ENCODE assay signal across 27 cellular contexts in genomic region chr11:392102-392777, GRCh38. TPM values are rescaled to one million over a fixed set of nuclear protein-coding genes. Genes with fewer than 3 reads are reported as not detected.
DNase-seq lines count a peak whose midpoint lies in the region; ATAC-seq and TF ChIP-seq lines count a peak whose summit lies in the region.
"Had no signal": no experiment of that assay in that cellular context is flagged by ENCODE, and none has a peak within 500 bp of the region (broad histone marks: within the 10 kb centered on the region; RNA-seq: fewer than 3 reads in every experiment).

No MANE protein-coding gene starts in this region.

- H2BK5ac ChIP-seq in IMR-90 (ENCODE audit: low read depth, low read length, poor library complexity, severe bottlenecking), result peak overlapping the region; percentile 55

- no peak overlapping the region for H4K5ac ChIP-seq in IMR-90 (ENCODE audit: low read depth, low read length)

- no peak overlapping the region for H3K4me2 ChIP-seq in IMR-90 (ENCODE audit: low read depth, low read length)
- peak overlapping the region; percentile 85 for H3K4me2 ChIP-seq in smooth muscle cell
- H3K4me2 ChIP-seq: BLaER1, GM23338 had no signal

- H2AK5ac ChIP-seq in IMR-90 (ENCODE audit: low read depth, low read length), result peak overlapping the region; percentile 87; the same call in 1 of the 2 replicates

- H2BK15ac ChIP-seq in IMR-90 (ENCODE audit: low read depth, low read length), result no peak overlapping the region

- no peak overlapping the region for H4K8ac ChIP-seq in IMR-90 (ENCODE audit: low read depth in 2 of 2, low read length in 2 of 2)

- peaks cover 0 to 4% of the 10 kb centered on the region in 2 experiments; a peak in 1 of 4 replicates for H3K79me1 ChIP-seq in IMR-90 (ENCODE audit: low read depth in 1 of 2, low read length in 2 of 2)

- no peaks in the 10 kb centered on the region for H3K4me1 Mint-ChIP-seq in activated CD4-positive, alpha-beta T cell treated with anti-CD3 and anti-CD28 coated beads, Interleukin-2, amount 10 ng/mL, durations not matched to agents 24 days and 14 days

- H3K9ac ChIP-seq in IMR-90 (ENCODE audit: low read depth, low read length) (no peak overlapping the region), smooth muscle cell (ENCODE audit: low read depth) (no peak overlapping the region)
- H3K9ac ChIP-seq: BLaER1 had no signal

- H3K79me2 ChIP-seq in smooth muscle cell (ENCODE audit: low read depth), result no peaks in the 10 kb centered on the region

- H3K27me3 ChIP-seq in IMR-90 (ENCODE audit: control insufficient read depth, insufficient read depth, low read length), result peaks cover 8% of the 10 kb centered on the region; the same call in 1 of the 2 replicates
- H3K27me3 ChIP-seq in RWPE2 (ENCODE audit: insufficient read depth, poor library complexity, severe bottlenecking), result no peaks in the 10 kb centered on the region
- peaks cover 0 to 22% (median 0%) of the 10 kb centered on the region in 4 donors for H3K27me3 ChIP-seq in esophagus squamous epithelium
- no peaks in the 10 kb centered on the region for H3K27me3 ChIP-seq in smooth muscle cell (ENCODE audit: low read depth)
- H3K27me3 ChIP-seq: Peyer's patch had no signal

- H4K20me1 ChIP-seq in IMR-90 (ENCODE audit: insufficient read depth, low read length), result no peaks in the 10 kb centered on the region
- peaks cover 7% of the 10 kb centered on the region for H4K20me1 ChIP-seq in smooth muscle cell (ENCODE audit: low read depth)
- H4K20me1 ChIP-seq: BLaER1 had no signal

- H2BK120ac ChIP-seq in IMR-90 (ENCODE audit: low read depth, low read length), result no peak overlapping the region

- ATAC-seq in IMR-90 (ENCODE audit: low read depth) (no peak), RWPE2 (ENCODE audit: low read depth) (no peak)
- ATAC-seq: GM23338 had no signal

- H3K4me1 ChIP-seq in IMR-90 (ENCODE audit: control insufficient read depth, insufficient read depth, low read length), result peaks cover 21% of the 10 kb centered on the region
- peaks cover 12% of the 10 kb centered on the region for H3K4me1 ChIP-seq in RWPE2 (ENCODE audit: insufficient read depth, poor library complexity, severe bottlenecking)
- peaks cover 8 to 42% (median 19%) of the 10 kb centered on the region in 3 donors for H3K4me1 ChIP-seq in esophagus squamous epithelium
- peaks cover 17% of the 10 kb centered on the region for H3K4me1 ChIP-seq in smooth muscle cell (ENCODE audit: low read depth)
- H3K4me1 ChIP-seq: HAP-1 had no signal

- no peak overlapping the region for H3K27ac ChIP-seq in IMR-90 (ENCODE audit: insufficient read depth, low read length)
- peak overlapping the region; percentile 91 for H3K27ac ChIP-seq in RWPE2 (ENCODE audit: poor library complexity, severe bottlenecking)
- H3K27ac ChIP-seq in esophagus squamous epithelium, result peak overlapping the region; percentile 87 to 97 (median 95)
- no peak overlapping the region for H3K27ac ChIP-seq in smooth muscle cell (ENCODE audit: low read depth)
- H3K27ac ChIP-seq: BLaER1, Peyer's patch had no signal

- DNase-seq in IMR-90 (no peak), RWPE2 (ENCODE audit: low spot score) (no peak), esophagus squamous epithelium (lab: John Stamatoyannopoulos, UW) (no peak), smooth muscle cell (lab: John Stamatoyannopoulos, UW; ENCODE audit: unreplicated experiment) (no peak), NCI-H446 treated with DMSO at 0.1 percent for 48 hours (lab: John Stamatoyannopoulos, UW) (no peak), SW 1271 (lab: John Stamatoyannopoulos, UW) (no peak)
- no peak for DNase-seq in activated CD4-positive, alpha-beta T cell treated with anti-CD3 and anti-CD28 coated beads, Interleukin-2, amount 10 ng/mL, durations not matched to agents 24 days and 14 days
- DNase-seq: ACHN; CD4-positive, alpha-beta T cell; COR-L47; DMS 273 treated with DMSO at 0.1 percent for 48 hours; DMS79 treated with DMSO at 0.1 percent for 48 hours; MV-4-11; NCI-H1105 treated with DMSO at 0.1 percent for 48 hours; NCI-H1694; NCI-H2081; NCI-H2171; NCI-H345; NCI-H524 treated with DMSO at 0.1 percent for 48 hours; NCI-H82; Peyer's patch; Right ventricle myocardium superior had no signal

- intact Hi-C loops in IMR-90 (cut with micrococcal nuclease) (no loop called here), esophagus squamous epithelium (cut with DNase I) (no loop called here)
- intact Hi-C loops in activated CD4-positive, alpha-beta T cell treated with anti-CD3 and anti-CD28 coated beads, Interleukin-2, amount 10 ng/mL, durations not matched to agents 24 days and 14 days (cut with micrococcal nuclease), result no loop called here

- WGBS in IMR-90 (ENCODE audit: extremely low coverage in 2 of 2, insufficient read length in 1 of 2), 2 experiments, result 91% methylated on average over 15 of the region's 36 CpGs; no CpG with 5 or more reads in 1 of the 2 experiments
- WGBS in esophagus squamous epithelium, 2 donors, result 41% methylated on average over 6 of the region's 36 CpGs; no CpG with 5 or more reads in 1 of the 2 donors
- WGBS in smooth muscle cell (ENCODE audit: low lambda C conversion rate), result 86% methylated on average over 21 of the region's 36 CpGs

- no peaks in the 10 kb centered on the region for H3K36me3 ChIP-seq in IMR-90 (ENCODE audit: control insufficient read depth, insufficient read depth, low read length)
- peaks cover 17% of the 10 kb centered on the region for H3K36me3 ChIP-seq in RWPE2 (ENCODE audit: low read depth)
- peaks cover 0 to 9% (median 0%) of the 10 kb centered on the region in 3 donors for H3K36me3 ChIP-seq in esophagus squamous epithelium
- no peaks in the 10 kb centered on the region for H3K36me3 ChIP-seq in smooth muscle cell (ENCODE audit: low read depth)
- H3K36me3 ChIP-seq: BLaER1, HAP-1 had no signal

- H3K23ac ChIP-seq in IMR-90 (ENCODE audit: low read depth, low read length), result no peak overlapping the region

- H3K4me3 Mint-ChIP-seq in activated CD4-positive, alpha-beta T cell treated with anti-CD3 and anti-CD28 coated beads, Interleukin-2, amount 10 ng/mL, durations not matched to agents 24 days and 14 days, result no peak overlapping the region
- H3K4me3 Mint-ChIP-seq: CD4-positive, alpha-beta T cell; GM23338 had no signal

- no peak for TF ChIP-seq RAD21 in IMR-90 (IDR thresholded peaks at IDR 0.05; ENCODE audit: low read length)

- H3K4ac ChIP-seq in IMR-90 (ENCODE audit: low read depth, low read length), result peak overlapping the region; percentile 83; the same call in 1 of the 2 replicates

- no peaks in the 10 kb centered on the region for H3K36me3 Mint-ChIP-seq in activated CD4-positive, alpha-beta T cell treated with anti-CD3 and anti-CD28 coated beads, Interleukin-2, amount 10 ng/mL, durations not matched to agents 24 days and 14 days (ENCODE audit: low read depth)

- BruUV-seq in IMR-90 (replicated peaks; lab: Mats Ljungman, UMichigan), result no TSS peak

- no peak overlapping the region for H3K18ac ChIP-seq in IMR-90 (ENCODE audit: low read depth, low read length)

- H3F3A ChIP-seq in smooth muscle cell (ENCODE audit: low read depth), result no peaks in the 10 kb centered on the region

- H3K9me3 Mint-ChIP-seq in activated CD4-positive, alpha-beta T cell treated with anti-CD3 and anti-CD28 coated beads, Interleukin-2, amount 10 ng/mL, durations not matched to agents 24 days and 14 days, result no peaks in the 10 kb centered on the region

- H2BK20ac ChIP-seq in IMR-90 (ENCODE audit: low read depth, low read length), result no peak overlapping the region

- H3K4me3 ChIP-seq in IMR-90 (ENCODE audit: insufficient read depth, low read depth, low read length) (no peak overlapping the region), RWPE2 (ENCODE audit: severe bottlenecking) (no peak overlapping the region), esophagus squamous epithelium (peak overlapping the region; percentile 65 to 74 (median 68)), smooth muscle cell (no peak overlapping the region)
- H3K4me3 ChIP-seq: BLaER1, GM23338, HAP-1, Peyer's patch had no signal

- H2AK9ac ChIP-seq in IMR-90 (replicated peaks; ENCODE audit: low read depth, low read length, poor library complexity), result peak overlapping the region; percentile 37

- in situ Hi-C loops in IMR-90 (cut with MboI; ENCODE audit: low sequenced_read_pairs), result no loop called here

- peaks cover 3% of the 10 kb centered on the region for H3K9me1 ChIP-seq in IMR-90 (ENCODE audit: insufficient read depth, low read length)

- no peaks in the 10 kb centered on the region for H3K9me3 ChIP-seq in IMR-90 (ENCODE audit: control insufficient read depth, insufficient read depth, low read length)
- H3K9me3 ChIP-seq in RWPE2 (ENCODE audit: severe bottlenecking), result no peaks in the 10 kb centered on the region
- no peaks in the 10 kb centered on the region for H3K9me3 ChIP-seq in esophagus squamous epithelium
- H3K9me3 ChIP-seq in smooth muscle cell (replicated peaks; ENCODE audit: low read depth), result no peaks in the 10 kb centered on the region
- H3K9me3 ChIP-seq: HAP-1, Peyer's patch had no signal

- no peak for TF ChIP-seq CTCF in IMR-90 (conservative IDR thresholded peaks at IDR 0.05; ENCODE audit: low read depth, low read length)
- no peak for TF ChIP-seq CTCF in RWPE2 (IDR thresholded peaks at IDR 0.05; ENCODE audit: poor library complexity, severe bottlenecking)
- no peak for TF ChIP-seq CTCF in esophagus squamous epithelium (IDR thresholded peaks at IDR 0.05)
- no peak for TF ChIP-seq CTCF in smooth muscle cell (IDR thresholded peaks at IDR 0.05; ENCODE audit: borderline replicate concordance, insufficient read depth, poor library complexity, severe bottlenecking)

- no peak overlapping the region for H3K27ac Mint-ChIP-seq in activated CD4-positive, alpha-beta T cell treated with anti-CD3 and anti-CD28 coated beads, Interleukin-2, amount 10 ng/mL, durations not matched to agents 24 days and 14 days
- H3K27ac Mint-ChIP-seq: CD4-positive, alpha-beta T cell; GM23338 had no signal

- dilution Hi-C loops in IMR-90 (cut with HindIII; ENCODE audit: low sequenced_read_pairs, unreplicated experiment), result no loop called here

- no peak for TF ChIP-seq POLR2A in IMR-90 (IDR thresholded peaks at IDR 0.05; ENCODE audit: low read depth, low read length)
- TF ChIP-seq POLR2A in esophagus squamous epithelium (IDR thresholded peaks at IDR 0.05), result peak in 1 of 4 donors; percentile 40

- H3K14ac ChIP-seq in IMR-90 (replicated peaks; ENCODE audit: low read depth, low read length), result no peak overlapping the region

- H2AFZ ChIP-seq in IMR-90 (replicated peaks; ENCODE audit: low read length, poor library complexity), result no peak overlapping the region
- H2AFZ ChIP-seq in smooth muscle cell (ENCODE audit: low read depth), result no peak overlapping the region
- H2AFZ ChIP-seq: GM23338 had no signal

- POLR2A ChIA-PET in IMR-90 (lab: Charles Lee; ENCODE audit: unreplicated experiment), result interaction anchor here (1.3 kb wide), 1 partner anchor 15 kb away, joined by 4 read pairs; no protein-coding TSS in a partner anchor

- H3K27me3 Mint-ChIP-seq in activated CD4-positive, alpha-beta T cell treated with anti-CD3 and anti-CD28 coated beads, Interleukin-2, amount 10 ng/mL, durations not matched to agents 24 days and 14 days, result peaks cover 6% of the 10 kb centered on the region
- H3K27me3 Mint-ChIP-seq: CD4-positive, alpha-beta T cell had no signal

- CTCF ChIA-PET in IMR-90 (lab: Yijun Ruan, JAX), result no interaction called here

- no peak overlapping the region for H3K56ac ChIP-seq in IMR-90 (ENCODE audit: extremely low read depth, insufficient read depth, low read length)

- no peak overlapping the region for H4K91ac ChIP-seq in IMR-90 (ENCODE audit: insufficient read depth, low read depth, low read length)

RNA-seq across cellular contexts. Expression of gene PKP3, which starts 1.8 kb away (rescaled TPM):
- total RNA-seq in IMR-90 (2012; rRNA removed), result 1.4 and 2.2 TPM in 2 replicates
- 1.5 and 2.6 TPM in 2 replicates for polyA plus RNA-seq in IMR-90 (2012; rRNA removed)
- 2.0 TPM in 2 replicates for polyA plus RNA-seq in IMR-90 (2012; cell fraction: cytosol; rRNA removed)
- 2.4 and 8.5 TPM in 2 replicates for polyA plus RNA-seq in IMR-90 (2012; cell fraction: nucleus; rRNA removed; ENCODE audit: low replicate concordance)
- total RNA-seq in esophagus squamous epithelium, result 1,000 to 10,000 TPM in 1 of 4 donors, 100 to 1,000 TPM in 3; 314 to 1,016 (median 520) TPM
- 32.0 and 61.2 TPM in 2 replicates for total RNA-seq in smooth muscle cell
- polyA plus RNA-seq in smooth muscle cell, result 24.6 and 69.9 TPM in 2 replicates
- total RNA-seq in activated CD4-positive, alpha-beta T cell treated with anti-CD3 and anti-CD28 coated beads, Interleukin-2, amount 10 ng/mL, durations not matched to agents 24 days and 14 days, result not detected in 2 replicates
- total RNA-seq: OCI-LY7 had no signal

RNA-seq across cellular contexts. Expression of gene SIGIRR, which starts 22.6 kb away (rescaled TPM):
- total RNA-seq in IMR-90 (2012; rRNA removed) (9.4 and 10.9 TPM in 2 replicates), esophagus squamous epithelium (10 to 100 TPM; 15.5 to 35.1 (median 16.1) TPM), smooth muscle cell (15.3 and 18.3 TPM in 2 replicates)
- polyA plus RNA-seq in IMR-90 (2012; rRNA removed) (27.6 and 33.8 TPM in 2 replicates), smooth muscle cell (26.3 and 29.4 TPM in 2 replicates)
- 42.2 and 46.1 TPM in 2 replicates for polyA plus RNA-seq in IMR-90 (2012; cell fraction: cytosol; rRNA removed)
- polyA plus RNA-seq in IMR-90 (2012; cell fraction: nucleus; rRNA removed; ENCODE audit: low replicate concordance), result 45.4 and 109 TPM in 2 replicates
- total RNA-seq in activated CD4-positive, alpha-beta T cell treated with anti-CD3 and anti-CD28 coated beads, Interleukin-2, amount 10 ng/mL, durations not matched to agents 24 days and 14 days, result 40.7 and 42.7 TPM in 2 replicates

RNA-seq across cellular contexts. Expression of gene B4GALNT4, which starts 22.9 kb away (rescaled TPM):
- 5.2 and 6.1 TPM in 2 replicates for total RNA-seq in IMR-90 (2012; rRNA removed)
- 38.6 and 45.4 TPM in 2 replicates for polyA plus RNA-seq in IMR-90 (2012; rRNA removed)
- polyA plus RNA-seq in IMR-90 (2012; cell fraction: cytosol; rRNA removed), result 23.3 and 32.7 TPM in 2 replicates
- 324 and 637 TPM in 2 replicates for polyA plus RNA-seq in IMR-90 (2012; cell fraction: nucleus; rRNA removed; ENCODE audit: low replicate concordance)
- 1 to 10 TPM in 3 of 4 donors, under 1 TPM in 1; 0.97 to 7.9 (median 3.3) TPM for total RNA-seq in esophagus squamous epithelium
- 21.9 and 48.8 TPM in 2 replicates for total RNA-seq in smooth muscle cell
- polyA plus RNA-seq in smooth muscle cell, result 44.9 and 45.8 TPM in 2 replicates
- total RNA-seq in activated CD4-positive, alpha-beta T cell treated with anti-CD3 and anti-CD28 coated beads, Interleukin-2, amount 10 ng/mL, durations not matched to agents 24 days and 14 days, result 3.9 and 4.1 TPM in 2 replicates
- total RNA-seq: OCI-LY7 had no signal

RNA-seq across cellular contexts. Expression of gene ANO9, which starts 49.6 kb away (rescaled TPM):
- total RNA-seq in IMR-90 (2012; rRNA removed) (not detected in 2 replicates), esophagus squamous epithelium (10 to 100 TPM; 11.0 to 22.1 (median 16.2) TPM), smooth muscle cell (0.67 and 1.4 TPM in 2 replicates)
- polyA plus RNA-seq in IMR-90 (2012; rRNA removed) (not detected in 2 replicates), smooth muscle cell (1.5 and 7.1 TPM in 2 replicates)
- 0.01 TPM in 1 of 2 replicates, not detected in the other for polyA plus RNA-seq in IMR-90 (2012; cell fraction: cytosol; rRNA removed)
- 0.18 and 0.23 TPM in 2 replicates for polyA plus RNA-seq in IMR-90 (2012; cell fraction: nucleus; rRNA removed; ENCODE audit: low replicate concordance)
- 35.4 and 36.9 TPM in 2 replicates for total RNA-seq in activated CD4-positive, alpha-beta T cell treated with anti-CD3 and anti-CD28 coated beads, Interleukin-2, amount 10 ng/mL, durations not matched to agents 24 days and 14 days
- total RNA-seq: HT1080 had no signal

RNA-seq across cellular contexts. Expression of gene PTDSS2, which starts 57.8 kb away (rescaled TPM):
- 21.4 and 23.5 TPM in 2 replicates for total RNA-seq in IMR-90 (2012; rRNA removed)
- polyA plus RNA-seq in IMR-90 (2012; rRNA removed), result 26.6 and 29.8 TPM in 2 replicates
- polyA plus RNA-seq in IMR-90 (2012; cell fraction: cytosol; rRNA removed), result 32.6 and 35.1 TPM in 2 replicates
- polyA plus RNA-seq in IMR-90 (2012; cell fraction: nucleus; rRNA removed; ENCODE audit: low replicate concordance), result 129 and 308 TPM in 2 replicates
- total RNA-seq in esophagus squamous epithelium, result 10 to 100 TPM; 15.8 to 34.3 (median 22.8) TPM
- 15.2 and 20.7 TPM in 2 replicates for total RNA-seq in smooth muscle cell
- polyA plus RNA-seq in smooth muscle cell, result 25.2 and 33.5 TPM in 2 replicates
- total RNA-seq in activated CD4-positive, alpha-beta T cell treated with anti-CD3 and anti-CD28 coated beads, Interleukin-2, amount 10 ng/mL, durations not matched to agents 24 days and 14 days, result 31.0 and 31.8 TPM in 2 replicates

Comparison
In these comparisons a context has a peak if more than half of its experiments do, and no peak if none do; other contexts are left out.
1. H3K27ac ChIP-seq: peak in RWPE2 (single experiment) and esophagus squamous epithelium (4 of 4); none in IMR-90 (single experiment) and smooth muscle cell (single experiment).
2. H3K4me3 ChIP-seq: peak in esophagus squamous epithelium (4 of 4); none in IMR-90 (single experiment), RWPE2 (single experiment) and smooth muscle cell (single experiment).
3. RNA of gene PKP3, which starts 1.8 kb away (total RNA-seq): 314 to 1,016 TPM in esophagus squamous epithelium and 32.0 to 61.2 TPM in smooth muscle cell; 1.4 to 2.2 TPM in IMR-90 and not detected in activated CD4-positive, alpha-beta T cell treated with anti-CD3 and anti-CD28 coated beads, Interleukin-2, amount 10 ng/mL, durations not matched to agents 24 days and 14 days; every median in the first group is over 10 times any median in the second.